1 cellular context compared by ENCODE assay signal in the genomic region with DNA sequence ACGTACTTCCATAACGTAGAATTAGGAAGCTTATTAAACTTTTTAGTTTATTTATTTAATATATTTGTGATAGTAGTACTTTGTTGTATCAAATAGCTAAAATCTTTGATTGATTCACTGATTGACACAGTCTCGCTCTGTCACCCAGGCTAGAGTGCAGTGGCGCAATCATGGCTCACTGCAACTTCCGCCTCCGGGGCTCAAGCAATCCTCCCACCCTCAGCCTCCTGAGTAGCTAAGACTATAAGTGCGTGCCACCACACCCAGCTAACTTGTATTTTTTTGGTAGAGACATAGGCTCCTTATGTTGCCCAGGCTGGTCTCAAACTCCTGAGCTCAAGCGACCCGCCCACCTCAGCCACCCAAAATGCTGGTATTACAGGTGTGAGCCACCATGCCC.
TF ChIP-seq lines count a peak whose summit lies in the region.

No MANE protein-coding gene starts in this region.

TF ChIP-seq in HepG2, 621 proteins besides CTCF, POLR2A, EP300 and RAD21:
- TF ChIP-seq IKZF1 (IDR thresholded peaks at IDR 0.05) (no peak), CEBPB (IDR thresholded peaks at IDR 0.05; ENCODE audit: borderline replicate concordance, low read depth, low read length) (peak; percentile 66)
TF ChIP-seq in HepG2: peak in this region for 1.
